In the genomic region with DNA sequence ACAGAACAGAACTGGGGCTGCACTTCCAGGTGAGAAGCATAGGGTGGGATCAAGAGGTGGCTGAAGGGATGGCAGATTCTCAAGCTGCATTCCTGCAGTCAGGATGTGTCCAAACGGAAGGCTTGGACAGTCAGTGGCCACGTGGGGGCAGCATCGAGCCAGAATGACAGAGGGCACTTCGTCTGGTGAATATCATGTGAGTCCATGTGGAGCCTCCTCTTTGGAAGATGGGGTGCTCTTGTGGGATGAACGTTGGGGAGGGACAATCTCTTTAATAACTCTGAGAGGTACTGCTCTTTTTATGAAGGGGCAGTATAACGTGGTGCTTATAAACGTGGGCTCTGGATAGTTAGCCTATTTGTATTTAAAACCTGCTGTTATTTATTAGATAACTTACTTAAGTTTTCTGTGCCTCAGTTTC, we compare ENCODE assay signal across 8 cellular contexts.
DNase-seq lines count a peak whose midpoint lies in the region; ATAC-seq and TF ChIP-seq lines count a peak whose summit lies in the region.

No MANE protein-coding gene starts in this region.

- H3K9me3 ChIP-seq in HEK293 (ENCODE audit: control insufficient read depth, insufficient read depth, low read depth, low read length) = no peaks in the 10 kb centered on the region

- peak; percentile 66 for TF ChIP-seq CTCF in HEK293 (tag by site-specific recombination; IDR thresholded peaks at IDR 0.05)

- DNase-seq in COR-L47 (lab: John Stamatoyannopoulos, UW) (peak; percentile 69), NCI-H526 treated with DMSO at 0.1 percent for 48 hours (lab: John Stamatoyannopoulos, UW) (peak; percentile 37), midbrain (lab: John Stamatoyannopoulos, UW) (peak; percentile 84)
- peak; percentile 87 for DNase-seq in activated CD8-positive, alpha-beta memory T cell treated with anti-CD3 and anti-CD28 coated beads for 24 hours
- peak; percentile 51 to 68 (median 67) for DNase-seq in effector memory CD8-positive, alpha-beta T cell
- DNase-seq in stimulated activated CD8-positive, alpha-beta memory T cell treated with anti-CD3 and anti-CD28 coated beads, Interleukin-4, amount 100 ng/mL, for 24 hours (ENCODE audit: low read depth) = peak; percentile 55

- no peak overlapping the region for H3K4me3 ChIP-seq in HEK293 (ENCODE audit: low read depth, low read length)

- H3K4me1 ChIP-seq in HEK293 (ENCODE audit: control insufficient read depth, insufficient read depth, low read length) = no peaks in the 10 kb centered on the region

- H3K27ac Mint-ChIP-seq in effector memory CD8-positive, alpha-beta T cell = no peak overlapping the region

- peak; percentile 55 for ATAC-seq in effector memory CD8-positive, alpha-beta T cell (replicated peaks)
- ATAC-seq in HG03457 (IDR thresholded peaks at IDR 0.05; ENCODE audit: unreplicated experiment) = no peak

- CTCF ChIA-PET in HEK293 (lab: Yijun Ruan, JAX) = interaction anchor here (0.5 to 13.0 kb wide), 29 partner anchors 8 to 1819 kb away, joined by 3 to 166 read pairs (median 3); no protein-coding TSS in a partner anchor

- POLR2A ChIA-PET in HEK293 (lab: Yijun Ruan, JAX) = no interaction called here

- H3K27ac ChIP-seq in HEK293 (ENCODE audit: extremely low read depth, low read depth, low read length) = no peak overlapping the region

- peaks cover 4% of the 10 kb centered on the region in 2 donors for H3K4me1 Mint-ChIP-seq in effector memory CD8-positive, alpha-beta T cell (ENCODE audit: low read depth in 2 of 2)

- H3K4me3 Mint-ChIP-seq in effector memory CD8-positive, alpha-beta T cell = no peak overlapping the region

- no peaks in the 10 kb centered on the region for H3K36me3 ChIP-seq in HEK293 (ENCODE audit: control insufficient read depth in 2 of 2, insufficient read depth in 1 of 2, low read length in 2 of 2)

- H3K27me3 Mint-ChIP-seq in effector memory CD8-positive, alpha-beta T cell = peaks cover 17 to 59% of the 10 kb centered on the region in 2 donors

- H3K36me3 Mint-ChIP-seq in effector memory CD8-positive, alpha-beta T cell (ENCODE audit: insufficient read depth) = no peaks in the 10 kb centered on the region

- no peaks in the 10 kb centered on the region for H3K9me3 Mint-ChIP-seq in effector memory CD8-positive, alpha-beta T cell

TF ChIP-seq in HEK293, 187 proteins besides CTCF, POLR2A, EP300 and RAD21:
- TF ChIP-seq ZNF654 (tag by site-specific recombination; IDR thresholded peaks at IDR 0.05; ENCODE audit: low read depth) = peak; percentile 73
- TF ChIP-seq ZNF660 (tag by site-specific recombination; IDR thresholded peaks at IDR 0.05) = no peak
- no peak for TF ChIP-seq ZNF843 (tag by site-specific recombination; IDR thresholded peaks at IDR 0.05)
- TF ChIP-seq, protein P1, sequence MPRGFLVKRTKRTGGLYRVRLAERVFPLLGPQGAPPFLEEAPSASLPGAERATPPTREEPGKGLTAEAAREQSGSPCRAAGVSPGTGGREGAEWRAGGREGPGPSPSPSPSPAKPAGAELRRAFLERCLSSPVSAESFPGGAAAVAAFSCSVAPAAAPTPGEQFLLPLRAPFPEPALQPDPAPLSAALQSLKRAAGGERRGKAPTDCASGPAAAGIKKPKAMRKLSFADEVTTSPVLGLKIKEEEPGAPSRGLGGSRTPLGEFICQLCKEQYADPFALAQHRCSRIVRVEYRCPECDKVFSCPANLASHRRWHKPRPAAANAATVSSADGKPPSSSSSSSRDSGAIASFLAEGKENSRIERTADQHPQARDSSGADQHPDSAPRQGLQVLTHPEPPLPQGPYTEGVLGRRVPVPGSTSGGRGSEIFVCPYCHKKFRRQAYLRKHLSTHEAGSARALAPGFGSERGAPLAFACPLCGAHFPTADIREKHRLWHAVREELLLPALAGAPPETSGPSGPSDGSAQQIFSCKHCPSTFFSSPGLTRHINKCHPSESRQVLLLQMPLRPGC (tag by site-specific recombination; IDR thresholded peaks at IDR 0.05) = peak; percentile 52; the same call in 1 of the 2 replicates
- TF ChIP-seq, protein P2, sequence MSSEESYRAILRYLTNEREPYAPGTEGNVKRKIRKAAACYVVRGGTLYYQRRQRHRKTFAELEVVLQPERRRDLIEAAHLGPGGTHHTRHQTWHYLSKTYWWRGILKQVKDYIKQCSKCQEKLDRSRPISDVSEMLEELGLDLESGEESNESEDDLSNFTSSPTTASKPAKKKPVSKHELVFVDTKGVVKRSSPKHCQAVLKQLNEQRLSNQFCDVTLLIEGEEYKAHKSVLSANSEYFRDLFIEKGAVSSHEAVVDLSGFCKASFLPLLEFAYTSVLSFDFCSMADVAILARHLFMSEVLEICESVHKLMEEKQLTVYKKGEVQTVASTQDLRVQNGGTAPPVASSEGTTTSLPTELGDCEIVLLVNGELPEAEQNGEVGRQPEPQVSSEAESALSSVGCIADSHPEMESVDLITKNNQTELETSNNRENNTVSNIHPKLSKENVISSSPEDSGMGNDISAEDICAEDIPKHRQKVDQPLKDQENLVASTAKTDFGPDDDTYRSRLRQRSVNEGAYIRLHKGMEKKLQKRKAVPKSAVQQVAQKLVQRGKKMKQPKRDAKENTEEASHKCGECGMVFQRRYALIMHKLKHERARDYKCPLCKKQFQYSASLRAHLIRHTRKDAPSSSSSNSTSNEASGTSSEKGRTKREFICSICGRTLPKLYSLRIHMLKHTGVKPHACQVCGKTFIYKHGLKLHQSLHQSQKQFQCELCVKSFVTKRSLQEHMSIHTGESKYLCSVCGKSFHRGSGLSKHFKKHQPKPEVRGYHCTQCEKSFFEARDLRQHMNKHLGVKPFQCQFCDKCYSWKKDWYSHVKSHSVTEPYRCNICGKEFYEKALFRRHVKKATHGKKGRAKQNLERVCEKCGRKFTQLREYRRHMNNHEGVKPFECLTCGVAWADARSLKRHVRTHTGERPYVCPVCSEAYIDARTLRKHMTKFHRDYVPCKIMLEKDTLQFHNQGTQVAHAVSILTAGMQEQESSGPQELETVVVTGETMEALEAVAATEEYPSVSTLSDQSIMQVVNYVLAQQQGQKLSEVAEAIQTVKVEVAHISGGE (tag by site-specific recombination; conservative IDR thresholded peaks at IDR 0.05; ENCODE audit: low read depth) = no peak
- TF ChIP-seq ZBTB17 (tag by site-specific recombination; IDR thresholded peaks at IDR 0.05) = 0 out of 2 replicates have a peak, but pooled peaks have one; percentile 3
TF ChIP-seq in HEK293: peak in this region for 3.

Comparison
In these comparisons a context has a peak if more than half of its experiments do, and no peak if none do; other contexts are left out.
1. DNase-seq: peak in every context shown above with its lines; median percentile 87 in activated CD8-positive, alpha-beta memory T cell treated with anti-CD3 and anti-CD28 coated beads for 24 hours; 84 in midbrain; 69 in COR-L47; 67 in effector memory CD8-positive, alpha-beta T cell; 55 in stimulated activated CD8-positive, alpha-beta memory T cell treated with anti-CD3 and anti-CD28 coated beads, Interleukin-4, amount 100 ng/mL, for 24 hours; 37 in NCI-H526 treated with DMSO at 0.1 percent for 48 hours.